In genomic region chr5:155529366-155529765, GRCh38 we compare ENCODE assay signal across 28 cellular contexts.
DNase-seq lines count a peak whose midpoint lies in the region; ATAC-seq and TF ChIP-seq lines count a peak whose summit lies in the region.
"Had no signal": no experiment of that assay in that cellular context is flagged by ENCODE, and none has a peak within 500 bp of the region (broad histone marks: within the 10 kb centered on the region; RNA-seq: fewer than 3 reads in every experiment).

No MANE protein-coding gene starts in this region.

- H3K27ac ChIP-seq in WERI-Rb-1 (peak overlapping the region; percentile 71), PC-3 (ENCODE audit: low read length) (no peak overlapping the region)
- H3K27ac ChIP-seq: brain microvascular endothelial cell, colonic mucosa, neural progenitor cell, SJCRH30, stomach, transverse colon had no signal

- no peaks in the 10 kb centered on the region for H3K79me2 ChIP-seq in PC-3 (ENCODE audit: low read length)

- H3K27ac Mint-ChIP-seq in natural killer cell treated with Interleukin-12 subunit alpha and Interleukin-12 subunit beta and Interleukin-15 and Interleukin-18, amount 100 ng/mL, for 72 hours: no peak overlapping the region
- H3K27ac Mint-ChIP-seq: activated CD4-positive, alpha-beta T cell treated with anti-CD3 and anti-CD28 coated beads for 36 hours; B cell; CD8-positive, alpha-beta memory T cell; GM23338; HFFc6; neural progenitor cell; T-helper 17 cell had no signal

- no peak for ATAC-seq in GM18870 (IDR thresholded peaks at IDR 0.05; ENCODE audit: unreplicated experiment)
- ATAC-seq in PC-3: no peak
- ATAC-seq in natural killer cell treated with Interleukin-12 subunit alpha and Interleukin-12 subunit beta and Interleukin-15 and Interleukin-18, amount 100 ng/mL, for 72 hours: no peak
- ATAC-seq: activated CD4-positive, alpha-beta T cell treated with anti-CD3 and anti-CD28 coated beads for 36 hours; activated T-cell treated with anti-CD3 and anti-CD28 coated beads, Interleukin-2, amount 50 U/mL, for 4 hours; GM23338; sciatic nerve; T-helper 17 cell had no signal

- no peaks in the 10 kb centered on the region for H3K27me3 ChIP-seq in WERI-Rb-1 (ENCODE audit: insufficient read depth, low read depth, severe bottlenecking)
- H3K27me3 ChIP-seq in PC-3 (ENCODE audit: low read length): no peaks in the 10 kb centered on the region
- H3K27me3 ChIP-seq: brain microvascular endothelial cell, colonic mucosa, neural progenitor cell, SJCRH30, stomach, transverse colon had no signal

- POLR2A ChIA-PET in PC-3 (lab: Charles Lee; ENCODE audit: unreplicated experiment): no interaction called here

- no peak overlapping the region for H3K4me3 Mint-ChIP-seq in natural killer cell treated with Interleukin-12 subunit alpha and Interleukin-12 subunit beta and Interleukin-15 and Interleukin-18, amount 100 ng/mL, for 72 hours
- H3K4me3 Mint-ChIP-seq: activated CD4-positive, alpha-beta T cell treated with anti-CD3 and anti-CD28 coated beads for 36 hours; activated T-cell treated with anti-CD3 and anti-CD28 coated beads, Interleukin-2, amount 50 U/mL, for 4 hours; B cell; GM23338; HFFc6; neural progenitor cell; T-helper 17 cell had no signal

- no peaks in the 10 kb centered on the region for H3K36me3 ChIP-seq in WERI-Rb-1
- no peaks in the 10 kb centered on the region for H3K36me3 ChIP-seq in PC-3 (ENCODE audit: low read depth, low read length)
- H3K36me3 ChIP-seq: brain microvascular endothelial cell, colonic mucosa, neural progenitor cell, SJCRH30, stomach, transverse colon had no signal

- no peaks in the 10 kb centered on the region for H4K20me1 ChIP-seq in PC-3 (ENCODE audit: low read length)

- H3K9me3 ChIP-seq in WERI-Rb-1 (ENCODE audit: severe bottlenecking): no peaks in the 10 kb centered on the region
- no peaks in the 10 kb centered on the region for H3K9me3 ChIP-seq in PC-3 (ENCODE audit: low read length)
- H3K9me3 ChIP-seq: colonic mucosa, SJCRH30, stomach, transverse colon had no signal

- H2AFZ ChIP-seq in PC-3 (ENCODE audit: low read length): no peak overlapping the region
- H2AFZ ChIP-seq: GM23338, neural progenitor cell had no signal

- DNase-seq in NCI-H2171 treated with DMSO at 0.1 percent for 48 hours (lab: John Stamatoyannopoulos, UW) (peak; percentile 29), NCI-H2171 (lab: John Stamatoyannopoulos, UW) (no peak), WERI-Rb-1 (peak; percentile 77), fibroblast of mammary gland (ENCODE audit: low read depth) (peak; percentile 37), SK-N-DZ (ENCODE audit: low spot score) (no peak), PC-3 (no peak)
- DNase-seq in natural killer cell treated with Interleukin-12 subunit alpha and Interleukin-12 subunit beta and Interleukin-15 and Interleukin-18, amount 100 ng/mL, for 72 hours (ENCODE audit: low spot score): no peak
- DNase-seq: activated CD4-positive, alpha-beta T cell treated with anti-CD3 and anti-CD28 coated beads for 36 hours; activated CD8-positive, alpha-beta memory T cell treated with anti-CD3 and anti-CD28 coated beads for 24 hours; activated T-cell treated with anti-CD3 and anti-CD28 coated beads, Interleukin-2, amount 50 U/mL, for 4 hours; brain microvascular endothelial cell; CD8-positive, alpha-beta memory T cell; colonic mucosa; effector memory CD4-positive, alpha-beta T cell; HFFc6; KBM-7; NCI-H1436; stimulated activated CD4-positive, alpha-beta T cell treated with anti-CD3 and anti-CD28 coated beads, Interleukin-15, amount 100 ng/mL, for 24 hours; stomach; T-helper 17 cell; transverse colon had no signal

- intact Hi-C loops in PC-3 (cut with micrococcal nuclease): no loop called here

- H3K27me3 Mint-ChIP-seq in natural killer cell treated with Interleukin-12 subunit alpha and Interleukin-12 subunit beta and Interleukin-15 and Interleukin-18, amount 100 ng/mL, for 72 hours: peaks cover 0 to 15% of the 10 kb centered on the region in 2 donors
- H3K27me3 Mint-ChIP-seq: activated CD4-positive, alpha-beta T cell treated with anti-CD3 and anti-CD28 coated beads for 36 hours; B cell had no signal

- no peak overlapping the region for H3K4me2 ChIP-seq in PC-3 (ENCODE audit: low read length)
- H3K4me2 ChIP-seq: GM23338, neural progenitor cell had no signal

- no peaks in the 10 kb centered on the region for H3K9me2 ChIP-seq in PC-3 (replicated peaks; ENCODE audit: low read length)

- H3K4me1 Mint-ChIP-seq in natural killer cell treated with Interleukin-12 subunit alpha and Interleukin-12 subunit beta and Interleukin-15 and Interleukin-18, amount 100 ng/mL, for 72 hours (ENCODE audit: low read depth in 2 of 2): no peaks in the 10 kb centered on the region
- H3K4me1 Mint-ChIP-seq: activated CD4-positive, alpha-beta T cell treated with anti-CD3 and anti-CD28 coated beads for 36 hours; B cell; CD8-positive, alpha-beta memory T cell; T-helper 17 cell had no signal

- CTCF ChIA-PET in PC-3 (lab: Charles Lee): no interaction called here

- H3K36me3 Mint-ChIP-seq in natural killer cell treated with Interleukin-12 subunit alpha and Interleukin-12 subunit beta and Interleukin-15 and Interleukin-18, amount 100 ng/mL, for 72 hours: no peaks in the 10 kb centered on the region
- H3K36me3 Mint-ChIP-seq: CD8-positive, alpha-beta memory T cell; neural progenitor cell had no signal

- TF ChIP-seq CTCF in WERI-Rb-1 (IDR thresholded peaks at IDR 0.05; ENCODE audit: low read depth, low read length) (no peak), fibroblast of mammary gland (conservative IDR thresholded peaks at IDR 0.05; ENCODE audit: control insufficient read depth, insufficient read depth, low read depth, low read length) (no peak), PC-3 (conservative IDR thresholded peaks at IDR 0.05; ENCODE audit: low read depth, low read length) (no peak)

- peaks cover 3% of the 10 kb centered on the region for H3K9me3 Mint-ChIP-seq in natural killer cell treated with Interleukin-12 subunit alpha and Interleukin-12 subunit beta and Interleukin-15 and Interleukin-18, amount 100 ng/mL, for 72 hours
- H3K9me3 Mint-ChIP-seq: activated T-cell treated with anti-CD3 and anti-CD28 coated beads, Interleukin-2, amount 50 U/mL, for 4 hours; CD8-positive, alpha-beta memory T cell; GM23338; neural progenitor cell had no signal

- H3F3A ChIP-seq in PC-3 (ENCODE audit: low read length, unreplicated experiment): no peaks in the 10 kb centered on the region

- no TSS peak for BruUV-seq in PC-3 (replicated peaks; lab: Mats Ljungman, UMichigan)

- H3K9ac ChIP-seq in PC-3 (ENCODE audit: low read length): no peak overlapping the region
- H3K9ac ChIP-seq: neural progenitor cell had no signal

- no peak overlapping the region for H3K4me3 ChIP-seq in WERI-Rb-1 (ENCODE audit: low read depth, low read length)
- H3K4me3 ChIP-seq in fibroblast of mammary gland (ENCODE audit: control insufficient read depth, low read depth, low read length): no peak overlapping the region
- H3K4me3 ChIP-seq in PC-3 (ENCODE audit: low read length): no peak overlapping the region
- H3K4me3 ChIP-seq: colonic mucosa, GM23338, lung, neural progenitor cell, SJCRH30, stomach, transverse colon had no signal

- no peaks in the 10 kb centered on the region for H3K4me1 ChIP-seq in PC-3 (ENCODE audit: insufficient read depth, low read length)
- H3K4me1 ChIP-seq: colonic mucosa, SJCRH30, stomach, transverse colon had no signal

Comparison
In these comparisons a context has a peak if more than half of its experiments do, and no peak if none do; other contexts are left out.
1. DNase-seq: peak in NCI-H2171 treated with DMSO at 0.1 percent for 48 hours (single experiment), WERI-Rb-1 (single experiment) and fibroblast of mammary gland (single experiment); none in NCI-H2171 (single experiment), SK-N-DZ (single experiment), PC-3 (single experiment) and natural killer cell treated with Interleukin-12 subunit alpha and Interleukin-12 subunit beta and Interleukin-15 and Interleukin-18, amount 100 ng/mL, for 72 hours (single experiment).